Comparison of ENCODE assay signal across 1 cellular context in genomic region chr6:142232206-142233044, GRCh38.
TF ChIP-seq lines count a peak whose summit lies in the region.
"Not testable (repeated sequence)": the region's sequence is repeated elsewhere in the genome, so short reads cannot be mapped to it uniquely, and the experiment has no call there.

No MANE protein-coding gene starts in this region.

TF ChIP-seq in HepG2, 621 proteins besides CTCF, POLR2A, EP300 and RAD21 (continued from another document):
- TF ChIP-seq, protein P1, sequence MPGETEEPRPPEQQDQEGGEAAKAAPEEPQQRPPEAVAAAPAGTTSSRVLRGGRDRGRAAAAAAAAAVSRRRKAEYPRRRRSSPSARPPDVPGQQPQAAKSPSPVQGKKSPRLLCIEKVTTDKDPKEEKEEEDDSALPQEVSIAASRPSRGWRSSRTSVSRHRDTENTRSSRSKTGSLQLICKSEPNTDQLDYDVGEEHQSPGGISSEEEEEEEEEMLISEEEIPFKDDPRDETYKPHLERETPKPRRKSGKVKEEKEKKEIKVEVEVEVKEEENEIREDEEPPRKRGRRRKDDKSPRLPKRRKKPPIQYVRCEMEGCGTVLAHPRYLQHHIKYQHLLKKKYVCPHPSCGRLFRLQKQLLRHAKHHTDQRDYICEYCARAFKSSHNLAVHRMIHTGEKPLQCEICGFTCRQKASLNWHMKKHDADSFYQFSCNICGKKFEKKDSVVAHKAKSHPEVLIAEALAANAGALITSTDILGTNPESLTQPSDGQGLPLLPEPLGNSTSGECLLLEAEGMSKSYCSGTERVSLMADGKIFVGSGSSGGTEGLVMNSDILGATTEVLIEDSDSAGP (CRISPR knock-in tag; IDR thresholded peaks at IDR 0.05; ENCODE audit: borderline replicate concordance), result peak; percentile 88
- TF ChIP-seq MIER3 (CRISPR knock-in tag; IDR thresholded peaks at IDR 0.05; ENCODE audit: borderline replicate concordance), result peak; percentile 95; the same call in 1 of the 2 replicates
- peak; percentile 72; the same call in 1 of the 2 replicates for TF ChIP-seq ZNF652 (CRISPR knock-in tag; IDR thresholded peaks at IDR 0.05; ENCODE audit: borderline replicate concordance, low read depth)
- TF ChIP-seq ZNF550 (CRISPR knock-in tag; IDR thresholded peaks at IDR 0.05; ENCODE audit: borderline replicate concordance), result 0 out of 2 replicates have a peak, but pooled peaks have one; percentile 80
- peak; percentile 91 for TF ChIP-seq ZNF362 (CRISPR knock-in tag; IDR thresholded peaks at IDR 0.05; ENCODE audit: borderline replicate concordance)
- peak; percentile 85; the same call in 1 of the 2 replicates for TF ChIP-seq ZKSCAN8 (CRISPR knock-in tag; IDR thresholded peaks at IDR 0.05; ENCODE audit: borderline replicate concordance)
- TF ChIP-seq MIXL1 (CRISPR knock-in tag; IDR thresholded peaks at IDR 0.05), result peak; percentile 65
- peak; percentile 92 for TF ChIP-seq TEAD3 (CRISPR knock-in tag; optimal IDR thresholded peaks at IDR 0.05; ENCODE audit: borderline replicate concordance)
- TF ChIP-seq POGZ (CRISPR knock-in tag; IDR thresholded peaks at IDR 0.05), result peak; percentile 93
- peak; percentile 54 for TF ChIP-seq RARA (CRISPR knock-in tag; IDR thresholded peaks at IDR 0.05)
- peak; percentile 97 for TF ChIP-seq ZMYM4 (CRISPR knock-in tag; IDR thresholded peaks at IDR 0.05)
- TF ChIP-seq THAP11 (CRISPR knock-in tag; IDR thresholded peaks at IDR 0.05), result peak; percentile 64; the same call in 1 of the 2 replicates
- TF ChIP-seq, protein P2, sequence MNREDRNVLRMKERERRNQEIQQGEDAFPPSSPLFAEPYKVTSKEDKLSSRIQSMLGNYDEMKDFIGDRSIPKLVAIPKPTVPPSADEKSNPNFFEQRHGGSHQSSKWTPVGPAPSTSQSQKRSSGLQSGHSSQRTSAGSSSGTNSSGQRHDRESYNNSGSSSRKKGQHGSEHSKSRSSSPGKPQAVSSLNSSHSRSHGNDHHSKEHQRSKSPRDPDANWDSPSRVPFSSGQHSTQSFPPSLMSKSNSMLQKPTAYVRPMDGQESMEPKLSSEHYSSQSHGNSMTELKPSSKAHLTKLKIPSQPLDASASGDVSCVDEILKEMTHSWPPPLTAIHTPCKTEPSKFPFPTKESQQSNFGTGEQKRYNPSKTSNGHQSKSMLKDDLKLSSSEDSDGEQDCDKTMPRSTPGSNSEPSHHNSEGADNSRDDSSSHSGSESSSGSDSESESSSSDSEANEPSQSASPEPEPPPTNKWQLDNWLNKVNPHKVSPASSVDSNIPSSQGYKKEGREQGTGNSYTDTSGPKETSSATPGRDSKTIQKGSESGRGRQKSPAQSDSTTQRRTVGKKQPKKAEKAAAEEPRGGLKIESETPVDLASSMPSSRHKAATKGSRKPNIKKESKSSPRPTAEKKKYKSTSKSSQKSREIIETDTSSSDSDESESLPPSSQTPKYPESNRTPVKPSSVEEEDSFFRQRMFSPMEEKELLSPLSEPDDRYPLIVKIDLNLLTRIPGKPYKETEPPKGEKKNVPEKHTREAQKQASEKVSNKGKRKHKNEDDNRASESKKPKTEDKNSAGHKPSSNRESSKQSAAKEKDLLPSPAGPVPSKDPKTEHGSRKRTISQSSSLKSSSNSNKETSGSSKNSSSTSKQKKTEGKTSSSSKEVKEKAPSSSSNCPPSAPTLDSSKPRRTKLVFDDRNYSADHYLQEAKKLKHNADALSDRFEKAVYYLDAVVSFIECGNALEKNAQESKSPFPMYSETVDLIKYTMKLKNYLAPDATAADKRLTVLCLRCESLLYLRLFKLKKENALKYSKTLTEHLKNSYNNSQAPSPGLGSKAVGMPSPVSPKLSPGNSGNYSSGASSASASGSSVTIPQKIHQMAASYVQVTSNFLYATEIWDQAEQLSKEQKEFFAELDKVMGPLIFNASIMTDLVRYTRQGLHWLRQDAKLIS (CRISPR knock-in tag; IDR thresholded peaks at IDR 0.05), result 0 out of 2 replicates have a peak, but pooled peaks have one; percentile 81
- TF ChIP-seq ZNF317 (CRISPR knock-in tag; IDR thresholded peaks at IDR 0.05), result peak; percentile 82
- peak; percentile 39 for TF ChIP-seq ZNF629 (CRISPR knock-in tag; conservative IDR thresholded peaks at IDR 0.05)
- not testable (repeated sequence) for TF ChIP-seq TCF12 (IDR thresholded peaks at IDR 0.05); MAZ (IDR thresholded peaks at IDR 0.05; ENCODE audit: borderline replicate concordance, low read depth, low read length); FOXP1 (IDR thresholded peaks at IDR 0.05)
- TF ChIP-seq TCF12 (CRISPR knock-in tag; IDR thresholded peaks at IDR 0.05), result 0 out of 2 replicates have a peak, but pooled peaks have one; percentile 17
- TF ChIP-seq RCOR2 (CRISPR knock-in tag; IDR thresholded peaks at IDR 0.05), result peak; percentile 71
- peak; percentile 92 for TF ChIP-seq SMAD3 (CRISPR knock-in tag; IDR thresholded peaks at IDR 0.05)
- TF ChIP-seq SOX5 (CRISPR knock-in tag; IDR thresholded peaks at IDR 0.05; ENCODE audit: borderline replicate concordance), result peak; percentile 84; the same call in 1 of the 2 replicates
- peak; percentile 72; the same call in 1 of the 2 replicates for TF ChIP-seq ETV5 (CRISPR knock-in tag; IDR thresholded peaks at IDR 0.05; ENCODE audit: borderline replicate concordance)
- TF ChIP-seq ZNF747 (CRISPR knock-in tag; IDR thresholded peaks at IDR 0.05; ENCODE audit: borderline replicate concordance), result peak; percentile 69; the same call in 1 of the 2 replicates
- TF ChIP-seq KDM3A (CRISPR knock-in tag; IDR thresholded peaks at IDR 0.05; ENCODE audit: low read depth), result peak; percentile 87; the same call in 1 of the 2 replicates
- peak; percentile 15; the same call in 1 of the 2 replicates for TF ChIP-seq ZNF281 (CRISPR knock-in tag; IDR thresholded peaks at IDR 0.05; ENCODE audit: borderline replicate concordance)
- TF ChIP-seq, protein P3, sequence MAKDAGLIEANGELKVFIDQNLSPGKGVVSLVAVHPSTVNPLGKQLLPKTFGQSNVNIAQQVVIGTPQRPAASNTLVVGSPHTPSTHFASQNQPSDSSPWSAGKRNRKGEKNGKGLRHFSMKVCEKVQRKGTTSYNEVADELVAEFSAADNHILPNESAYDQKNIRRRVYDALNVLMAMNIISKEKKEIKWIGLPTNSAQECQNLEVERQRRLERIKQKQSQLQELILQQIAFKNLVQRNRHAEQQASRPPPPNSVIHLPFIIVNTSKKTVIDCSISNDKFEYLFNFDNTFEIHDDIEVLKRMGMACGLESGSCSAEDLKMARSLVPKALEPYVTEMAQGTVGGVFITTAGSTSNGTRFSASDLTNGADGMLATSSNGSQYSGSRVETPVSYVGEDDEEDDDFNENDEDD (CRISPR knock-in tag; IDR thresholded peaks at IDR 0.05; ENCODE audit: borderline replicate concordance), result peak; percentile 41; the same call in 1 of the 2 replicates
- TF ChIP-seq, protein P4, sequence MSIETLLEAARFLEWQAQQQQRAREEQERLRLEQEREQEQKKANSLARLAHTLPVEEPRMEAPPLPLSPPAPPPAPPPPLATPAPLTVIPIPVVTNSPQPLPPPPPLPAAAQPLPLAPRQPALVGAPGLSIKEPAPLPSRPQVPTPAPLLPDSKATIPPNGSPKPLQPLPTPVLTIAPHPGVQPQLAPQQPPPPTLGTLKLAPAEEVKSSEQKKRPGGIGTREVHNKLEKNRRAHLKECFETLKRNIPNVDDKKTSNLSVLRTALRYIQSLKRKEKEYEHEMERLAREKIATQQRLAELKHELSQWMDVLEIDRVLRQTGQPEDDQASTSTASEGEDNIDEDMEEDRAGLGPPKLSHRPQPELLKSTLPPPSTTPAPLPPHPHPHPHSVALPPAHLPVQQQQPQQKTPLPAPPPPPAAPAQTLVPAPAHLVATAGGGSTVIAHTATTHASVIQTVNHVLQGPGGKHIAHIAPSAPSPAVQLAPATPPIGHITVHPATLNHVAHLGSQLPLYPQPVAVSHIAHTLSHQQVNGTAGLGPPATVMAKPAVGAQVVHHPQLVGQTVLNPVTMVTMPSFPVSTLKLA (IDR thresholded peaks at IDR 0.05), result peak; percentile 28; the same call in 1 of the 2 replicates
- TF ChIP-seq RFXANK (CRISPR knock-in tag; IDR thresholded peaks at IDR 0.05), result 0 out of 2 replicates have a peak, but pooled peaks have one; percentile 81
- TF ChIP-seq XRCC5 (optimal IDR thresholded peaks at IDR 0.05; ENCODE audit: low read length), result peak; percentile 79
- peak; percentile 91 for TF ChIP-seq MAZ (CRISPR knock-in tag; IDR thresholded peaks at IDR 0.05; ENCODE audit: low read depth)
- peak; percentile 67 for TF ChIP-seq RXRB (CRISPR knock-in tag; IDR thresholded peaks at IDR 0.05; ENCODE audit: borderline replicate concordance)
- TF ChIP-seq KMT2A (CRISPR knock-in tag; IDR thresholded peaks at IDR 0.05), result peak; percentile 87
- TF ChIP-seq FOXP1 (CRISPR knock-in tag; IDR thresholded peaks at IDR 0.05), result peak; percentile 51; the same call in 1 of the 2 replicates
- peak; percentile 57; the same call in 1 of the 2 replicates for TF ChIP-seq SATB2 (CRISPR knock-in tag; IDR thresholded peaks at IDR 0.05)
- TF ChIP-seq JUND (CRISPR knock-in tag; IDR thresholded peaks at IDR 0.05), result peak; percentile 37; the same call in 1 of the 2 replicates
- TF ChIP-seq UBTF (CRISPR knock-in tag; IDR thresholded peaks at IDR 0.05), result peak; percentile 68
- TF ChIP-seq, protein P5, sequence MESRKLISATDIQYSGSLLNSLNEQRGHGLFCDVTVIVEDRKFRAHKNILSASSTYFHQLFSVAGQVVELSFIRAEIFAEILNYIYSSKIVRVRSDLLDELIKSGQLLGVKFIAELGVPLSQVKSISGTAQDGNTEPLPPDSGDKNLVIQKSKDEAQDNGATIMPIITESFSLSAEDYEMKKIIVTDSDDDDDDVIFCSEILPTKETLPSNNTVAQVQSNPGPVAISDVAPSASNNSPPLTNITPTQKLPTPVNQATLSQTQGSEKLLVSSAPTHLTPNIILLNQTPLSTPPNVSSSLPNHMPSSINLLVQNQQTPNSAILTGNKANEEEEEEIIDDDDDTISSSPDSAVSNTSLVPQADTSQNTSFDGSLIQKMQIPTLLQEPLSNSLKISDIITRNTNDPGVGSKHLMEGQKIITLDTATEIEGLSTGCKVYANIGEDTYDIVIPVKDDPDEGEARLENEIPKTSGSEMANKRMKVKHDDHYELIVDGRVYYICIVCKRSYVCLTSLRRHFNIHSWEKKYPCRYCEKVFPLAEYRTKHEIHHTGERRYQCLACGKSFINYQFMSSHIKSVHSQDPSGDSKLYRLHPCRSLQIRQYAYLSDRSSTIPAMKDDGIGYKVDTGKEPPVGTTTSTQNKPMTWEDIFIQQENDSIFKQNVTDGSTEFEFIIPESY (CRISPR knock-in tag; IDR thresholded peaks at IDR 0.05), result peak; percentile 69
- TF ChIP-seq BRCA1 (CRISPR knock-in tag; IDR thresholded peaks at IDR 0.05), result peak; percentile 74; the same call in 1 of the 2 replicates
